In the genomic region with DNA sequence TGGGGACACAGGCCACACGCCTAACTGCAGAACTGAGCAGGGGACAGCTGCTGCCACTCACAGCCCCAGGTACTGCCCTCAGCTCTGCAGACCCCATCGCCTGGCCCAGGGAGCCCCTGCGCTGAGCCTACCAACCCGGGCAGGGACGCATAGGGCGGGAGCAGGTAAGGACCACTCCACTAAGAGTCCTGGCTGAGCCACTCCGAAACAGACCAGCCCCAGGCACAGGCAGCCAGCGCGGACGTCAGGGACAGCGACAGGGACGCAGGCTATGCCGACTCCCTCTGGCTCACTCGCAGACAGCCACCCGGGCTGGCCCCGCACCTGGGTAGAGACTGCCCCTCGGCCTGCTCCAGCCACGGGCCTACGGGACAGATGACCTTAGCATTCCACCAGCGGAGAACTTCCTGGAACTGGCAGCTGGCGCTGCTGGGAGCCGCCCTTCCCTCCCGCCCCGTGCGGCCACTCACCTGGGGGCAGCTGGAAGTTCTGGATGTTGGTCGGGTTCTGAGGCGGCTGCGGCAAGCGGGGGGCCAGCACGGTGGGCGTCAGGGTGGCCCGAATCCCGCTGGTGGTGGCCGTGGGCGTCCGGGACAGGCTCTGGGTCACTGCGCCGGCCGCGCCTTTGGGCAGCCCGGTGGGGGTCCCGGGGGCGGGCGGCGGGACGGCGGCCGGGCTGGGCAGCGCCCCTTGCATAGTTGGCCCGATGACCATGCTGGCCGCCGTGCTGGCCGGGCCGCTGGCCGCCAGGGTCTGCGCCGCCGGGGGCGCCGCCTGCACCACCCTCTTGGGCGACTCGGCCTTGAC, we compare ENCODE assay signal across 9 cellular contexts. TPM values are rescaled to one million over a fixed set of nuclear protein-coding genes. Genes with fewer than 3 reads are reported as not detected.
DNase-seq lines count a peak whose midpoint lies in the region; ATAC-seq and TF ChIP-seq lines count a peak whose summit lies in the region.
"Had no signal": no experiment of that assay in that cellular context is flagged by ENCODE, and none has a peak within 500 bp of the region (broad histone marks: within the 10 kb centered on the region; RNA-seq: fewer than 3 reads in every experiment).

No MANE protein-coding gene starts in this region.

- in situ Hi-C loops in ACHN (cut with HindIII; ENCODE audit: low pct_ligation_motif_present, low pct_unique_long_range_greater_than_20kb, low sequenced_read_pairs): no loop called here

- H3K9me3 ChIP-seq in mucosa of descending colon: no peaks in the 10 kb centered on the region

- no peaks in the 10 kb centered on the region for H3K27me3 ChIP-seq in dorsolateral prefrontal cortex

- intact Hi-C loops in dorsolateral prefrontal cortex (cut with DNase I): loop anchor here (5.0 to 10.0 kb wide), 2 partner anchors 37 to 731 kb away; a partner anchor contains a TSS
- intact Hi-C loops in mucosa of descending colon (cut with DNase I, micrococcal nuclease): loop anchor here in 1 of 2 donors (5.0 kb wide), 1 partner anchor 78 kb away; a partner anchor contains a TSS

- ATAC-seq in mucosa of descending colon (peak; percentile 59), GM18511 (IDR thresholded peaks at IDR 0.05; ENCODE audit: unreplicated experiment) (no peak), GM18873 (IDR thresholded peaks at IDR 0.05; ENCODE audit: low FRiP score, unreplicated experiment) (no peak)

- DNase-seq in AG20443 (ENCODE audit: low spot score) (peak; percentile 22), LNCaP clone FGC (ENCODE audit: low read depth) (no peak), dorsolateral prefrontal cortex (peak in 4 of 10 donors; percentile 33 to 53 (median 46)), mucosa of descending colon (peak; percentile 57 to 77 (median 77)), ACHN (no peak), SKM-1 (lab: John Stamatoyannopoulos, UW; ENCODE audit: unreplicated experiment) (no peak)

- peak overlapping the region in 25 of 59 donors; percentile 2 to 74 (median 38) for H3K27ac ChIP-seq in dorsolateral prefrontal cortex
- H3K27ac ChIP-seq: epithelial cell of prostate had no signal

- H3K4me1 ChIP-seq in mucosa of descending colon (ENCODE audit: low read depth): peaks cover 33% of the 10 kb centered on the region

- H3K4me3 ChIP-seq in LNCaP clone FGC (ENCODE audit: low read depth, low read length): peak overlapping the region; percentile 43
- peak overlapping the region; percentile 21 to 70 (median 54) for H3K4me3 ChIP-seq in dorsolateral prefrontal cortex
- H3K4me3 ChIP-seq in mucosa of descending colon: peak overlapping the region; percentile 36

- no peaks in the 10 kb centered on the region for H3K36me3 ChIP-seq in mucosa of descending colon (ENCODE audit: low read depth)

- TF ChIP-seq CTCF in LNCaP clone FGC (IDR thresholded peaks at IDR 0.05; ENCODE audit: control insufficient read depth, extremely low read depth, insufficient read depth): no peak
- no peak for TF ChIP-seq CTCF in dorsolateral prefrontal cortex (IDR thresholded peaks at IDR 0.05 in 54 of 56, conservative IDR thresholded peaks at IDR 0.05 in 2 of 56; ENCODE audit: low read depth in 1 of 56, partially characterized antibody in 56 of 56)
- TF ChIP-seq CTCF in mucosa of descending colon (IDR thresholded peaks at IDR 0.05): no peak

RNA-seq across cellular contexts. Expression of a gene that starts 1.5 kb away (rescaled TPM):
- 10 to 100 TPM; 13.3 to 38.0 (median 22.2) TPM for total RNA-seq in dorsolateral prefrontal cortex
- 10 to 100 TPM; 23.8 to 28.3 (median 27.5) TPM for total RNA-seq in mucosa of descending colon

RNA-seq across cellular contexts. Expression of a gene that starts 58.1 kb away (rescaled TPM):
- total RNA-seq in dorsolateral prefrontal cortex (10 to 100 TPM; 50.8 to 92.9 (median 73.1) TPM), mucosa of descending colon (10 to 100 TPM; 33.5 to 49.1 (median 36.1) TPM)

Comparison
In these comparisons a context has a peak if more than half of its experiments do, and no peak if none do; other contexts are left out.
1. DNase-seq: peak in AG20443 (single experiment) and mucosa of descending colon (3 of 3); none in LNCaP clone FGC (single experiment), ACHN (single experiment) and SKM-1 (single experiment).
2. Peak in every context shown above with its lines, with median percentiles within 50 percentile points of each other: H3K4me3 ChIP-seq.